In genomic region chr6:135895231-135895931, GRCh38 we compare ENCODE assay signal across 21 cellular contexts.
"Had no signal": no experiment of that assay in that cellular context is flagged by ENCODE, and none has a peak within 500 bp of the region (broad histone marks: within the 10 kb centered on the region; RNA-seq: fewer than 3 reads in every experiment).

No MANE protein-coding gene starts in this region.

- DNase-seq: heart right ventricle; islet precursor cell; lower lobe of right lung; mammary epithelial cell; mesendoderm; naive thymus-derived CD8-positive, alpha-beta T cell; right lobe of liver; stimulated activated CD4-positive, alpha-beta T cell treated with anti-CD3 and anti-CD28 coated beads, Interleukin-12 subunit alpha, Interleukin-12 subunit beta, amount 100 ng/mL, for 4 hours; stimulated activated CD4-positive, alpha-beta T cell treated with anti-CD3 and anti-CD28 coated beads, Interleukin-15, amount 100 ng/mL, for 24 hours; stimulated activated CD4-positive, alpha-beta T cell treated with anti-CD3 and anti-CD28 coated beads, Interleukin-2, amount 100 ng/mL, for 24 hours; stimulated activated CD4-positive, alpha-beta T cell treated with anti-CD3 and anti-CD28 coated beads, Interleukin-4, amount 100 ng/mL, for 1 hour; stimulated activated naive CD4-positive, alpha-beta T cell; tibial artery had no signal

- H3K9me3 ChIP-seq: heart right ventricle, lower lobe of right lung, right atrium auricular region, right lobe of liver, suprapubic skin, thoracic aorta, tibial artery, vagina had no signal

- H3K36me3 ChIP-seq: lower lobe of right lung, right atrium auricular region, right lobe of liver, suprapubic skin, thoracic aorta, tibial artery, vagina had no signal

- H3K27ac ChIP-seq: heart right ventricle, hepatocyte, lower lobe of right lung, parathyroid adenoma, right atrium auricular region, right lobe of liver, skin epidermis, suprapubic skin, thoracic aorta, tibial artery, vagina had no signal

- H3K27me3 ChIP-seq: heart right ventricle, hepatocyte, right atrium auricular region, right lobe of liver, suprapubic skin, tibial artery, vagina had no signal

- H3K4me1 ChIP-seq: heart right ventricle, lower lobe of right lung, parathyroid adenoma, right atrium auricular region, right lobe of liver, suprapubic skin, tibial artery, vagina had no signal

- ATAC-seq: heart right ventricle; lower lobe of right lung; naive thymus-derived CD8-positive, alpha-beta T cell; stimulated activated effector memory CD8-positive, alpha-beta T cell treated with anti-CD3 and anti-CD28 coated beads, Interleukin-12 subunit alpha, Interleukin-12 subunit beta, amount 100 ng/mL, for 72 hours had no signal

- H3K79me2 ChIP-seq: hepatocyte, parathyroid adenoma had no signal

- H2AFZ ChIP-seq: hepatocyte, parathyroid adenoma had no signal

- H3K4me3 ChIP-seq: heart right ventricle, hepatocyte, lower lobe of right lung, right atrium auricular region, right lobe of liver, skin epidermis, suprapubic skin, thoracic aorta, tibial artery, vagina had no signal

- H3K4me2 ChIP-seq: hepatocyte had no signal
